ENCODE assay signal across 23 cellular contexts in the genomic region with DNA sequence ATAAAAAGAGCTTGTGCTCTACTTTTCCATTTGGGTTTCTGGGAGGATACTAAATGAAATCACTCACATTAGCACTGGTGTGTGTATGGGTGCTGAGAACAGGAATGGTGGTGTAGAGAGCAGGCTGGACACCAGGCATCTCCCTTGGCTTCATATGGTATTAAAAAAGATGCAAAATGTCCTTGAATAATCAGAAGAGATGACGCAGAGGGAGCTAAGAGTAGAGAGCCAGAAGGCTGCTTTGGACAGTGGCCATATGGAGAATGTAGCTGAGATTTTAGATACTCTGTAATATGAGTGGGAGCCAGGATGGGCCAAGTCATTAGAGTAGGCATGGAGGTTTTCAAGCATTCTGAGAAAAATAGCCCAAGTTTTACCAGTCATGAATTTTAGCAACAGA.
DNase-seq lines count a peak whose midpoint lies in the region; ATAC-seq and TF ChIP-seq lines count a peak whose summit lies in the region.
"Had no signal": no experiment of that assay in that cellular context is flagged by ENCODE, and none has a peak within 500 bp of the region (broad histone marks: within the 10 kb centered on the region; RNA-seq: fewer than 3 reads in every experiment).

No MANE protein-coding gene starts in this region.

- H3K4me1 ChIP-seq in left ventricle myocardium inferior (peaks cover 6% of the 10 kb centered on the region), testis (peaks cover 26% of the 10 kb centered on the region)
- H3K4me1 ChIP-seq: BLaER1, Caco-2, colonic mucosa had no signal

- H3K4me3 ChIP-seq in left ventricle myocardium inferior (no peak overlapping the region), testis (no peak overlapping the region)
- H3K4me3 ChIP-seq: BLaER1, colonic mucosa, lung had no signal

- H3K36me3 ChIP-seq in left ventricle myocardium inferior (no peaks in the 10 kb centered on the region), testis (ENCODE audit: low read depth, missing control alignments) (no peaks in the 10 kb centered on the region)
- H3K36me3 ChIP-seq: BLaER1, colonic mucosa had no signal

- no peaks in the 10 kb centered on the region for H3K27me3 ChIP-seq in left ventricle myocardium inferior (ENCODE audit: low read depth)
- H3K27me3 ChIP-seq in testis, result no peaks in the 10 kb centered on the region
- H3K27me3 ChIP-seq: BLaER1, colonic mucosa had no signal

- intact Hi-C loops in Right ventricle myocardium inferior (cut with DNase I), result loop anchor here (10.0 kb wide), 1 partner anchor 842 kb away; no protein-coding TSS in a partner anchor
- intact Hi-C loops in left ventricle myocardium inferior (cut with micrococcal nuclease), result no loop called here
- intact Hi-C loops in left ventricle myocardium superior (cut with micrococcal nuclease), result loop anchor here (10.0 kb wide), 1 partner anchor 332 kb away; no protein-coding TSS in a partner anchor
- intact Hi-C loops in testis (cut with DNase I; ENCODE audit: low total_unique reads), result loop anchor here (10.0 kb wide), 1 partner anchor 332 kb away; no protein-coding TSS in a partner anchor

- TF ChIP-seq CTCF in left ventricle myocardium inferior (IDR thresholded peaks at IDR 0.05; ENCODE audit: borderline replicate concordance), result no peak
- no peak for TF ChIP-seq CTCF in testis (IDR thresholded peaks at IDR 0.05)

- TF ChIP-seq POLR2A in testis (IDR thresholded peaks at IDR 0.05), result no peak

- no peak overlapping the region for H3K27ac ChIP-seq in left ventricle myocardium inferior (replicated peaks)
- H3K27ac ChIP-seq in testis, result peak overlapping the region; percentile 49 to 79
- H3K27ac ChIP-seq: BLaER1, colonic mucosa had no signal

- WGBS in testis, 2 donors, result 37 to 48% methylated on average over 1 of the region's 1 CpG

- H3K9me3 ChIP-seq in left ventricle myocardium inferior (replicated peaks) (no peaks in the 10 kb centered on the region), testis (no peaks in the 10 kb centered on the region)
- H3K9me3 ChIP-seq: BLaER1, Caco-2, colonic mucosa, SK-N-SH had no signal

- DNase-seq in Right ventricle myocardium inferior (ENCODE audit: missing footprints), result no peak
- DNase-seq in left ventricle myocardium inferior, result no peak
- peak; percentile 85 for DNase-seq in cerebellar cortex (ENCODE audit: low spot score)
- DNase-seq in left ventricle myocardium superior, result no peak
- peak; percentile 86 for DNase-seq in testis
- no peak for DNase-seq in NCI-H2029 (lab: John Stamatoyannopoulos, UW)
- DNase-seq in NCI-H510A treated with DMSO at 0.1 percent for 48 hours (lab: John Stamatoyannopoulos, UW), result no peak
- DNase-seq in activated effector memory CD4-positive, alpha-beta T cell treated with anti-CD3 and anti-CD28 coated beads, Interleukin-2, amount 50 U/mL, for 16 hours, result no peak
- DNase-seq: activated CD4-positive, alpha-beta T cell treated with anti-CD3 and anti-CD28 coated beads, Interleukin-2, amount 50 U/mL, for 4 hours; activated naive CD8-positive, alpha-beta T cell treated with anti-CD3 and anti-CD28 coated beads, Interleukin-2, amount 10 ng/mL, durations not matched to agents 7 days and 5 days; Caco-2; colonic mucosa; EL; GOT3; naive B cell; NCI-H1092; NCI-H2081 treated with DMSO at 0.1 percent for 48 hours; SK-N-SH; stimulated activated naive CD8-positive, alpha-beta T cell treated with anti-CD3 and anti-CD28 coated beads, Interleukin-15, amount 100 ng/mL, for 72 hours; trophoblast cell had no signal

- peak; percentile 82 for ATAC-seq in Right ventricle myocardium inferior
- peak; percentile 74 for ATAC-seq in left ventricle myocardium superior
- ATAC-seq: stimulated activated naive CD8-positive, alpha-beta T cell treated with anti-CD3 and anti-CD28 coated beads, Interleukin-15, amount 100 ng/mL, for 72 hours; WTC11 had no signal

Comparison
In these comparisons a context has a peak if more than half of its experiments do, and no peak if none do; other contexts are left out.
1. DNase-seq: peak in cerebellar cortex (single experiment) and testis (single experiment); none in Right ventricle myocardium inferior (single experiment), left ventricle myocardium inferior (single experiment), left ventricle myocardium superior (single experiment), NCI-H2029 (single experiment), NCI-H510A treated with DMSO at 0.1 percent for 48 hours (single experiment) and activated effector memory CD4-positive, alpha-beta T cell treated with anti-CD3 and anti-CD28 coated beads, Interleukin-2, amount 50 U/mL, for 16 hours (single experiment).